In genomic region chr14:100334904-100335303, GRCh38 we compare ENCODE assay signal across 21 cellular contexts. TPM values are rescaled to one million over a fixed set of nuclear protein-coding genes. Genes with fewer than 3 reads are reported as not detected.
"Had no signal": no experiment of that assay in that cellular context is flagged by ENCODE, and none has a peak within 500 bp of the region (broad histone marks: within the 10 kb centered on the region; RNA-seq: fewer than 3 reads in every experiment).

No MANE protein-coding gene starts in this region.

- DNase-seq: activated B cell treated with CpG ODN at 0.5 μM for 24 hours; activated CD4-positive, alpha-beta T cell treated with anti-CD3 and anti-CD28 coated beads, Interleukin-2, amount 50 U/mL, for 1 hour; activated naive CD4-positive, alpha-beta T cell treated with anti-CD3 and anti-CD28 coated beads for 36 hours; activated T-cell treated with anti-CD3 and anti-CD28 coated beads for 4 hours; erythroblast; kidney; mesenchymal stem cell; natural killer cell; occipital lobe; stimulated activated CD4-positive, alpha-beta T cell treated with anti-CD3 and anti-CD28 coated beads, Interleukin-1b, Interleukin-23, amount 100 ng/mL, for 48 hours; stomach had no signal

- H3K4me3 ChIP-seq: hepatocyte, left lung, psoas muscle, stomach, thoracic aorta had no signal

- H3K27ac ChIP-seq: hepatocyte, left lung, psoas muscle, stomach, thoracic aorta had no signal

- H3K4me1 ChIP-seq: left lung, psoas muscle, stomach had no signal

- H3K27me3 Mint-ChIP-seq: activated B cell treated with CpG ODN at 0.5 μM for 24 hours had no signal

- H3K27ac Mint-ChIP-seq: activated B cell treated with CpG ODN at 0.5 μM for 24 hours; activated naive CD4-positive, alpha-beta T cell treated with anti-CD3 and anti-CD28 coated beads for 36 hours; activated T-helper 2 cell treated with anti-CD3 and anti-CD28 coated beads, Interferon-gamma antibody, Interleukin-2, Interleukin-4, amounts not matched to agents 10 μg/mL and 5 μg/mL and 100 μg/mL, durations not matched to agents 14 hours and 24 hours and 36 hours; natural killer cell; T-helper 2 cell treated with Interferon-gamma antibody and Interleukin-4, amounts not matched to agents 5 μg/mL and 100 μg/mL, for 36 hours had no signal

- H3K4me3 Mint-ChIP-seq: activated B cell treated with CpG ODN at 0.5 μM for 24 hours; activated naive CD4-positive, alpha-beta T cell treated with anti-CD3 and anti-CD28 coated beads for 36 hours; natural killer cell; T-helper 2 cell treated with Interferon-gamma antibody and Interleukin-4, amounts not matched to agents 5 μg/mL and 100 μg/mL, for 36 hours had no signal

- H2AFZ ChIP-seq: hepatocyte had no signal

- H3K79me2 ChIP-seq: hepatocyte had no signal

- H3K4me1 Mint-ChIP-seq: natural killer cell had no signal

- H3K9me3 ChIP-seq: left lung, psoas muscle, stomach, thoracic aorta had no signal

- H3K4me2 ChIP-seq: hepatocyte had no signal

- FAIRE-seq: kidney, urothelium cell line had no signal

- ATAC-seq: left lung, natural killer cell, psoas muscle, sciatic nerve had no signal

- H3K36me3 Mint-ChIP-seq: natural killer cell had no signal

- H3K27me3 ChIP-seq: hepatocyte, left lung, stomach had no signal

- H3K9me3 Mint-ChIP-seq: activated B cell treated with CpG ODN at 0.5 μM for 24 hours; activated naive CD4-positive, alpha-beta T cell treated with anti-CD3 and anti-CD28 coated beads for 36 hours; activated T-helper 2 cell treated with anti-CD3 and anti-CD28 coated beads, Interferon-gamma antibody, Interleukin-2, Interleukin-4, amounts not matched to agents 10 μg/mL and 5 μg/mL and 100 μg/mL, durations not matched to agents 14 hours and 24 hours and 36 hours; natural killer cell; T-helper 2 cell treated with Interferon-gamma antibody and Interleukin-4, amounts not matched to agents 5 μg/mL and 100 μg/mL, for 36 hours had no signal

RNA-seq across cellular contexts. Expression of gene SLC25A47, which starts 11.8 kb away (rescaled TPM):
- total RNA-seq: activated B cell treated with CpG ODN at 0.5 μM for 24 hours; activated naive CD4-positive, alpha-beta T cell treated with anti-CD3 and anti-CD28 coated beads for 36 hours; activated T-helper 2 cell treated with anti-CD3 and anti-CD28 coated beads, Interferon-gamma antibody, Interleukin-2, Interleukin-4, amounts not matched to agents 10 μg/mL and 5 μg/mL and 100 μg/mL, durations not matched to agents 14 hours and 24 hours and 36 hours; dermis microvascular lymphatic vessel endothelial cell; glomerular endothelial cell; kidney; left lung; occipital lobe; sciatic nerve; thoracic aorta had no signal
- polyA plus RNA-seq: stomach had no signal
